23 cellular contexts compared by ENCODE assay signal in genomic region chr6:11929451-11929850, GRCh38.
DNase-seq lines count a peak whose midpoint lies in the region; ATAC-seq, FAIRE-seq and TF ChIP-seq lines count a peak whose summit lies in the region.
"Had no signal": no experiment of that assay in that cellular context is flagged by ENCODE, and none has a peak within 500 bp of the region (broad histone marks: within the 10 kb centered on the region; RNA-seq: fewer than 3 reads in every experiment).

No MANE protein-coding gene starts in this region.

- H3K4me3 Mint-ChIP-seq in stimulated activated naive B cell treated with anti-CD40 and anti-IgM and Interleukin-4, amounts not matched to agents 10 μg/mL and 1 μg/mL and 100 μg/mL, for 72 hours = no peak overlapping the region
- H3K4me3 Mint-ChIP-seq: CD4-positive, CD25-positive, alpha-beta regulatory T cell had no signal

- no peaks in the 10 kb centered on the region for H3K36me3 Mint-ChIP-seq in stimulated activated naive B cell treated with anti-CD40 and anti-IgM and Interleukin-4, amounts not matched to agents 10 μg/mL and 1 μg/mL and 100 μg/mL, for 72 hours
- H3K36me3 Mint-ChIP-seq: CD4-positive, CD25-positive, alpha-beta regulatory T cell had no signal

- H3K27ac ChIP-seq in pancreas = no peak overlapping the region
- H3K27ac ChIP-seq: PC-9 had no signal

- H3K27me3 Mint-ChIP-seq in stimulated activated naive B cell treated with anti-CD40 and anti-IgM and Interleukin-4, amounts not matched to agents 10 μg/mL and 1 μg/mL and 100 μg/mL, for 72 hours = peaks cover 10 to 15% of the 10 kb centered on the region in 2 donors

- H3K36me3 ChIP-seq in pancreas = no peaks in the 10 kb centered on the region

- no peak for TF ChIP-seq CTCF in epithelial cell of esophagus (IDR thresholded peaks at IDR 0.05; ENCODE audit: insufficient read depth, low read depth, low read length, missing control alignments)
- TF ChIP-seq CTCF in omental fat pad (IDR thresholded peaks at IDR 0.05) = no peak
- no peak for TF ChIP-seq CTCF in pancreas (IDR thresholded peaks at IDR 0.05)

- 47 to 53% methylated on average over 5 of the region's 5 CpGs for WGBS in pancreas, 2 donors

- no peaks in the 10 kb centered on the region for H3K27me3 ChIP-seq in pancreas

- peak; percentile 72 for ATAC-seq in omental fat pad (ENCODE audit: low FRiP score)
- no peak for ATAC-seq in stimulated activated naive B cell treated with anti-CD40 and anti-IgM and Interleukin-4, amounts not matched to agents 10 μg/mL and 1 μg/mL and 100 μg/mL, for 72 hours (replicated peaks)
- ATAC-seq in pancreas = no peak

- intact Hi-C loops in pancreas (cut with DNase I) = no loop called here

- H3K27ac Mint-ChIP-seq in stimulated activated naive B cell treated with anti-CD40 and anti-IgM and Interleukin-4, amounts not matched to agents 10 μg/mL and 1 μg/mL and 100 μg/mL, for 72 hours = no peak overlapping the region
- H3K27ac Mint-ChIP-seq: CD4-positive, CD25-positive, alpha-beta regulatory T cell had no signal

- peaks cover 5 to 6% of the 10 kb centered on the region in 2 donors for H3K4me1 Mint-ChIP-seq in stimulated activated naive B cell treated with anti-CD40 and anti-IgM and Interleukin-4, amounts not matched to agents 10 μg/mL and 1 μg/mL and 100 μg/mL, for 72 hours

- no peaks in the 10 kb centered on the region for H3K9me3 ChIP-seq in pancreas
- H3K9me3 ChIP-seq: SK-N-SH had no signal

- H3K4me3 ChIP-seq in epithelial cell of esophagus (ENCODE audit: low read length) = no peak overlapping the region
- no peak overlapping the region for H3K4me3 ChIP-seq in pancreas
- H3K4me3 ChIP-seq: PC-9 had no signal

- FAIRE-seq in RCC 7860 (lab: Jason Lieb, UNC) = peak; percentile 51
- FAIRE-seq in pancreas (lab: Jason Lieb, UNC) = no peak
- FAIRE-seq: GM12891 had no signal

- no peaks in the 10 kb centered on the region for H3K4me1 ChIP-seq in pancreas

- no peaks in the 10 kb centered on the region for H3K9me3 Mint-ChIP-seq in stimulated activated naive B cell treated with anti-CD40 and anti-IgM and Interleukin-4, amounts not matched to agents 10 μg/mL and 1 μg/mL and 100 μg/mL, for 72 hours

- DNase-seq in LHCN-M2 (ENCODE audit: low read depth) (peak; percentile 33), RCC 7860 (ENCODE audit: low spot score) (peak; percentile 14), epithelial cell of esophagus (ENCODE audit: low read depth) (peak; percentile 42), omental fat pad (ENCODE audit: low spot score) (no peak), HPDE6-E6E7 (ENCODE audit: extremely low spot score) (no peak), pancreas (no peak)
- DNase-seq in stimulated activated naive B cell treated with anti-CD40 and anti-IgM and Interleukin-4, amounts not matched to agents 10 μg/mL and 1 μg/mL and 100 μg/mL, for 72 hours = no peak
- DNase-seq: CD4-positive, CD25-positive, alpha-beta regulatory T cell; DMS 273 treated with DMSO at 0.1 percent for 48 hours; DMS79 treated with DMSO at 0.1 percent for 48 hours; H7; Kasumi-1; MV-4-11; NCI-H1105 treated with DMSO at 0.1 percent for 48 hours; NCI-H1694; NCI-H2081; NCI-H2171; NCI-H446 treated with DMSO at 0.1 percent for 48 hours; NCI-H526 treated with DMSO at 0.1 percent for 48 hours; PC-9; SIG-M5; SK-N-SH had no signal

Comparison
In these comparisons a context has a peak if more than half of its experiments do, and no peak if none do; other contexts are left out.
1. DNase-seq: peak in LHCN-M2 (single experiment), RCC 7860 (single experiment) and epithelial cell of esophagus (single experiment); none in omental fat pad (single experiment), HPDE6-E6E7 (single experiment), stimulated activated naive B cell treated with anti-CD40 and anti-IgM and Interleukin-4, amounts not matched to agents 10 μg/mL and 1 μg/mL and 100 μg/mL, for 72 hours (single experiment) and pancreas (0 of 6).